Comparison of ENCODE assay signal across 7 cellular contexts in genomic region chr2:178002038-178002437, GRCh38.
"Had no signal": no experiment of that assay in that cellular context is flagged by ENCODE, and none has a peak within 500 bp of the region (broad histone marks: within the 10 kb centered on the region; RNA-seq: fewer than 3 reads in every experiment).

No MANE protein-coding gene starts in this region.

- FAIRE-seq: HepG2, HTR-8/SVneo had no signal

- DNase-seq: IMR-90, KBM-7, KG1 had no signal

- H3K4me2 ChIP-seq: KMS-11 had no signal

- H3K27ac ChIP-seq: HL-60, KMS-11 had no signal

- ATAC-seq: HepG2 had no signal

- H3K9ac ChIP-seq: KMS-11 had no signal
